Comparison of ENCODE assay signal across 8 cellular contexts in the genomic region with DNA sequence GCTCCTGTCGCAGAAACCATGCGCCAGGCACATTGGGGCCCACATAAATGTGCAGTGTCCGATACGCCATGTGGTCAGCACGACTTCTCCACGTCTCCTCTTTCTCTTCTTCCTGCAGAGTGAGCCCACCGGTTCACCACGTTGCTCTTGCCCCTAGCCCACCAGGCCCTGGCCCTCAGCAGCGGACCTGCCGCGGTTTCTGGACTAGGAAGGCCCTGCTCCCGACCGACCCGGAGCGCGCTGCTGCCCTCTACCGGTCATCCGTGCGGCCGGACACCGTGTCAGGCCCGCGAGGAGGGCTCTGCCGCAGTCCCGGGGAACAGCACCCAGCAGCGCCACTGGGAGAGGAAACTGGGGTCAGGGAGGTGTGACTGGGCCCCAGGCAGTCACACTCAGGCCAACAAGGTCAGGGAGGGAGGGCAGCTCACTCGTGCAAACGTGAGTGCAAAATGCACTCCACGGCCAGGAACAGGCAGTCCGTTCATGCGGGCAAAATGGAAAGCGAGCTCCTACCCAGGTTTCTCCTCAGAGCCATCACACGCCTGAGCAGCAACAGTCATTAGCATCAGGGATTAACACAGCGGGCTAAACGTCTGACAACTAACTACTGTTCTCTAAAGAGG. TPM values are rescaled to one million over a fixed set of nuclear protein-coding genes. Genes with fewer than 3 reads are reported as not detected.
A peak's percentile ranks its signal among the peaks of the same experiment; 100 is the strongest.
DNase-seq lines count a peak whose midpoint lies in the region; ATAC-seq lines count a peak whose summit lies in the region.

No MANE protein-coding gene starts in this region.

- H3K4me3 Mint-ChIP-seq in IgD-negative memory B cell (peak overlapping the region in 3 of 4 donors; percentile 42 to 87 (median 43)), naive B cell (peak overlapping the region in 7 of 8 donors; percentile 60 to 78 (median 69))
- peak overlapping the region; percentile 58 to 70 for H3K4me3 Mint-ChIP-seq in stimulated activated naive B cell treated with anti-CD40 and anti-IgM and Interleukin-4, amounts not matched to agents 10 μg/mL and 1 μg/mL and 100 μg/mL, for 72 hours

- H3K36me3 Mint-ChIP-seq in IgD-negative memory B cell (no peaks in the 10 kb centered on the region), naive B cell (no peaks in the 10 kb centered on the region)
- H3K36me3 Mint-ChIP-seq in stimulated activated naive B cell treated with anti-CD40 and anti-IgM and Interleukin-4, amounts not matched to agents 10 μg/mL and 1 μg/mL and 100 μg/mL, for 72 hours = peaks cover 0 to 3% of the 10 kb centered on the region in 2 donors

- DNase-seq in GM19240 (ENCODE audit: insufficient read length, low spot score) (peak; percentile 47), epidermal melanocyte (ENCODE audit: insufficient read length, low spot score) (peak; percentile 63), naive B cell (peak; percentile 50), NCI-H2081 (lab: John Stamatoyannopoulos, UW) (no peak)
- peak; percentile 68 for DNase-seq in activated CD8-positive, alpha-beta memory T cell treated with anti-CD3 and anti-CD28 coated beads, Interleukin-2, amount 50 U/mL, for 4 hours
- DNase-seq in stimulated activated naive B cell treated with anti-CD40 and anti-IgM and Interleukin-4, amounts not matched to agents 10 μg/mL and 1 μg/mL and 100 μg/mL, for 72 hours = peak; percentile 49

- peaks cover 0 to 10% (median 4%) of the 10 kb centered on the region in 3 donors for H3K4me1 Mint-ChIP-seq in IgD-negative memory B cell
- peaks cover 9 to 18% (median 16%) of the 10 kb centered on the region in 3 donors for H3K4me1 Mint-ChIP-seq in naive B cell
- H3K4me1 Mint-ChIP-seq in stimulated activated naive B cell treated with anti-CD40 and anti-IgM and Interleukin-4, amounts not matched to agents 10 μg/mL and 1 μg/mL and 100 μg/mL, for 72 hours = peaks cover 7 to 18% of the 10 kb centered on the region in 2 donors

- H3K9me3 Mint-ChIP-seq in IgD-negative memory B cell = no peaks in the 10 kb centered on the region
- H3K9me3 Mint-ChIP-seq in naive B cell = no peaks in the 10 kb centered on the region
- no peaks in the 10 kb centered on the region for H3K9me3 Mint-ChIP-seq in stimulated activated naive B cell treated with anti-CD40 and anti-IgM and Interleukin-4, amounts not matched to agents 10 μg/mL and 1 μg/mL and 100 μg/mL, for 72 hours

- ATAC-seq in naive B cell (ENCODE audit: low read depth in 2 of 2) (peak; percentile 73 to 75), GM21528 (IDR thresholded peaks at IDR 0.05; ENCODE audit: low FRiP score, unreplicated experiment) (no peak)
- ATAC-seq in stimulated activated naive B cell treated with anti-CD40 and anti-IgM and Interleukin-4, amounts not matched to agents 10 μg/mL and 1 μg/mL and 100 μg/mL, for 72 hours (replicated peaks) = peak; percentile 82 to 86

- no peak overlapping the region for H3K27ac Mint-ChIP-seq in IgD-negative memory B cell
- peak overlapping the region in 1 of 6 donors; percentile 69 for H3K27ac Mint-ChIP-seq in naive B cell
- H3K27ac Mint-ChIP-seq in stimulated activated naive B cell treated with anti-CD40 and anti-IgM and Interleukin-4, amounts not matched to agents 10 μg/mL and 1 μg/mL and 100 μg/mL, for 72 hours = no peak overlapping the region

- H3K27me3 Mint-ChIP-seq in IgD-negative memory B cell (peaks cover 18% of the 10 kb centered on the region), naive B cell (peaks cover 39 to 54% (median 51%) of the 10 kb centered on the region in 3 donors)
- peaks cover 28 to 48% of the 10 kb centered on the region in 2 donors for H3K27me3 Mint-ChIP-seq in stimulated activated naive B cell treated with anti-CD40 and anti-IgM and Interleukin-4, amounts not matched to agents 10 μg/mL and 1 μg/mL and 100 μg/mL, for 72 hours

RNA-seq across cellular contexts. Expression of a gene that starts 13.7 kb away (rescaled TPM):
- 1.1 TPM for polyA plus RNA-seq in IgD-negative memory B cell
- under 1 TPM in 4 of 6 donors, not detected in 2; 0.24 to 0.91 (median 0.35) TPM for polyA plus RNA-seq in naive B cell (ENCODE audit: low read depth in 6 of 6)

Comparison
In these comparisons a context has a peak if more than half of its experiments do, and no peak if none do; other contexts are left out.
1. DNase-seq: peak in GM19240 (single experiment), activated CD8-positive, alpha-beta memory T cell treated with anti-CD3 and anti-CD28 coated beads, Interleukin-2, amount 50 U/mL, for 4 hours (single experiment), epidermal melanocyte (single experiment), naive B cell (single experiment) and stimulated activated naive B cell treated with anti-CD40 and anti-IgM and Interleukin-4, amounts not matched to agents 10 μg/mL and 1 μg/mL and 100 μg/mL, for 72 hours (single experiment); none in NCI-H2081 (0 of 2).
2. Peak in every context shown above with its lines, with median percentiles within 50 percentile points of each other: H3K4me3 Mint-ChIP-seq.